ENCODE assay signal across 28 cellular contexts in the genomic region with DNA sequence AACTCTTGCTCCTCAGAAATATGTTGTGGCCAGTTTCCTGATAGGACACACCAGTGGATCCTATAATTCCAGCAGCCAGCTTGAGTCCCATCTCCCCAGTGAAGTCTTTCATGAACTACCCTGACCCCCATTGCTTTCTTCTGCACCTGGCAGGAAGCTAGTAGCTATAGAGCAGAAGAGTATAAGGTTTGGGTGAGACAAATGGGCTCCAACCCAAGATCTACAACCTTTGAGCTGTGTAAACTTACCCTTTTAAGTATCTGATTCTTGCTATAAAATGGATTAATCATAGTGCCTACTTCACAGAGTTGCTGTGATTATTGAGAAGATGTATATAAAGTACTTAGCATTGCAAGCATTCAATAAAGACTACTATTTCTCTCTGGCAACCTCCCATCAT.
"Had no signal": no experiment of that assay in that cellular context is flagged by ENCODE, and none has a peak within 500 bp of the region (broad histone marks: within the 10 kb centered on the region; RNA-seq: fewer than 3 reads in every experiment).

No MANE protein-coding gene starts in this region.

- H3K36me3 ChIP-seq: colonic mucosa, esophagus squamous epithelium, gastrocnemius medialis, gastroesophageal sphincter, heart left ventricle, heart right ventricle had no signal

- FAIRE-seq: colon, endometrium, endothelial cell of umbilical vein, frontal cortex had no signal

- ATAC-seq: effector memory CD8-positive, alpha-beta T cell; esophagus mucosa; foreskin keratinocyte; gastrocnemius medialis; gastroesophageal sphincter; heart left ventricle; heart right ventricle had no signal

- H3K9me3 ChIP-seq: colonic mucosa, esophagus squamous epithelium, gastrocnemius medialis, gastroesophageal sphincter, heart left ventricle had no signal

- H3K4me1 ChIP-seq: colonic mucosa, esophagus squamous epithelium, foreskin keratinocyte, gastrocnemius medialis, gastroesophageal sphincter, heart left ventricle had no signal

- H3K4me3 Mint-ChIP-seq: dendritic cell treated with granulocyte-macrophage colony-stimulating factor and Interleukin-4, amounts not matched to agents 40 ng/mL and 50 ng/mL, for 4 days; effector memory CD8-positive, alpha-beta T cell; endodermal cell had no signal

- H3K27ac Mint-ChIP-seq: dendritic cell treated with granulocyte-macrophage colony-stimulating factor and Interleukin-4, amounts not matched to agents 40 ng/mL and 50 ng/mL, for 4 days; effector memory CD8-positive, alpha-beta T cell; endodermal cell had no signal

- DNase-seq: colonic mucosa; cortex of kidney; dermis blood vessel endothelial cell; dorsolateral prefrontal cortex; effector CD4-positive, alpha-beta T cell; effector CD8-positive, alpha-beta T cell; effector memory CD4-positive, alpha-beta T cell; effector memory CD8-positive, alpha-beta T cell; endodermal cell; erythroblast; esophagus squamous epithelium; foreskin fibroblast; foreskin keratinocyte; foreskin melanocyte; gastrocnemius medialis; glutamatergic neuron; head of caudate nucleus; heart left ventricle; heart right ventricle had no signal

- H3K4me3 ChIP-seq: colonic mucosa, coronary artery, dorsolateral prefrontal cortex, esophagus squamous epithelium, gastrocnemius medialis, gastroesophageal sphincter, heart left ventricle, heart right ventricle had no signal

- H3K27me3 ChIP-seq: colonic mucosa, esophagus squamous epithelium, foreskin keratinocyte, gastrocnemius medialis, gastroesophageal sphincter, heart left ventricle had no signal

- H3K27me3 Mint-ChIP-seq: effector memory CD8-positive, alpha-beta T cell had no signal

- H3K27ac ChIP-seq: colonic mucosa, coronary artery, dorsolateral prefrontal cortex, epithelial cell of prostate, esophagus squamous epithelium, foreskin keratinocyte, gastrocnemius medialis, gastroesophageal sphincter, heart left ventricle, heart right ventricle had no signal

- H3K9me3 Mint-ChIP-seq: dendritic cell treated with granulocyte-macrophage colony-stimulating factor and Interleukin-4, amounts not matched to agents 40 ng/mL and 50 ng/mL, for 4 days; effector memory CD8-positive, alpha-beta T cell; endodermal cell had no signal
